Comparison of ENCODE assay signal across 1 cellular context in genomic region chr9:93131599-93132286, GRCh38.
TF ChIP-seq lines count a peak whose summit lies in the region.

No MANE protein-coding gene starts in this region.

TF ChIP-seq in H1, 55 proteins besides CTCF, POLR2A, EP300 and RAD21:
- TF ChIP-seq SIN3A (conservative IDR thresholded peaks at IDR 0.05 in 1 of 2, IDR thresholded peaks at IDR 0.05 in 1 of 2; ENCODE audit: low read depth in 1 of 2, low read length in 2 of 2) (no peak), CREB1 (IDR thresholded peaks at IDR 0.05) (no peak)
